Comparison of ENCODE assay signal across 23 cellular contexts in the genomic region with DNA sequence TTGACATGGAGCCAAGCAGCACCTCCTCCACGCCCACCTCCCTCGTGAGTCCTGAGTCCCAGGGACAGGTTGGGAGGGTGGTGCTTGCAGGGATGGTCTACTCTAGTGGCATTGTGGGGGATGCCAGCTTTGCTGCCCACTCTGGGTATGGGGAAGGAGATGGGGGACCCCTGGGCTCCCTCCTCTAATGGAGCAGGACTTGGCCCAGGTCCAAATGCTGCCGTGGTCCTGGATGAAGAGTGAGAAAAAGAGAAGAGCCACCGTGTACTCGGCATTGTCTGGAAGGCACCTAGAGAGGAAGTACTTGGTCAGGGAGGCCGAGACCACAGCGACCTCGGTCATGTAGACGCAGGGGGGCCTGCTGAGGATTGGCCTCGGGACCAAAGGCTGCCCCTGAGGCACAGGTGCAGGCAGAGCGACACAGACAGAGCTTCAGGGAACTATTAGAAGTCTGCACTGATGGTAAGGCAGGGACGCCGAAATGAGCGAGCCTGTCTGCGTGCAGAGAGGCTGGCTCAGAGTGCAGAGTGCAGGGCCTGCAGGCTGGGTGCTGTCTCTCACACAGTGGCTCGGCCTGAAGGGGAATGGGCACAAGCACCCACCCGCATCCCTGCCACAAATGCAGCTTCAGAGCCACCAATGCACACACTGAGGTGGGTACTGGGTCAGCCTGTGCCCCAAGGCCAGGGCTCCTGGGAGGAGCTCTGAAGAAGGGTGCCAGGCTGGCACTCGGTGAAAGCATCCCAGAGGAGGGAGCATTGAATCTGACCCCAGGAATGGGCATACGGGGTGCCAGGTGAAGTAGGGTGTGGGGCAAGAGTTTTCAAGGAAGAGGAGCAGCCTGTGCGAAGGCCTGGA. TPM values are rescaled to one million over a fixed set of nuclear protein-coding genes. Genes with fewer than 3 reads are reported as not detected.
DNase-seq lines count a peak whose midpoint lies in the region; ATAC-seq, FAIRE-seq and TF ChIP-seq lines count a peak whose summit lies in the region.
"Had no signal": no experiment of that assay in that cellular context is flagged by ENCODE, and none has a peak within 500 bp of the region (broad histone marks: within the 10 kb centered on the region; RNA-seq: fewer than 3 reads in every experiment).

No MANE protein-coding gene starts in this region.

- TF ChIP-seq POLR2A in K562 (conservative IDR thresholded peaks at IDR 0.05) = no peak

- no peak overlapping the region for H2AK5ac ChIP-seq in neuronal stem cell (ENCODE audit: low read depth, low read length)

- H3K9me1 ChIP-seq in K562 (ENCODE audit: control insufficient read depth, insufficient read depth, low read length) = no peaks in the 10 kb centered on the region

- no peak overlapping the region for H3K9ac ChIP-seq in BLaER1
- no peak overlapping the region for H3K9ac ChIP-seq in BLaER1 treated with 17β-estradiol and CSF1 and Interleukin-3, amounts not matched to agents 10 nM and 100 nM
- no peak overlapping the region for H3K9ac ChIP-seq in K562 (ENCODE audit: insufficient read depth in 1 of 2, low read depth in 2 of 2, low read length in 2 of 2)
- H3K9ac ChIP-seq in neuronal stem cell (ENCODE audit: low read depth, low read length, poor library complexity) = peak overlapping the region; percentile 17
- H3K9ac ChIP-seq: GM23248, KMS-11 had no signal

- CTCF ChIA-PET in K562 (lab: Yijun Ruan, JAX; ENCODE audit: low intra/inter-chr PET ratio) = no interaction called here

- H3K4me3 ChIP-seq in BLaER1 (no peak overlapping the region), K562 (no peak overlapping the region), neuronal stem cell (ENCODE audit: low read length in 2 of 2) (no peak overlapping the region)
- H3K4me3 ChIP-seq in BLaER1 treated with 17β-estradiol and CSF1 and Interleukin-3, amounts not matched to agents 10 nM and 100 nM = no peak overlapping the region
- H3K4me3 ChIP-seq: GM23248, HAP-1 had no signal

- peaks cover 20% of the 10 kb centered on the region for H3K27me3 Mint-ChIP-seq in mesothelial cell of epicardium (ENCODE audit: low read depth)

- FAIRE-seq in K562 (lab: Jason Lieb, UNC) = no peak
- FAIRE-seq: A204.1, G401.6, GM12891 had no signal

- no peak overlapping the region for H4K8ac ChIP-seq in neuronal stem cell (ENCODE audit: low read depth, low read length)

- H2BK15ac ChIP-seq in neuronal stem cell (ENCODE audit: low read length) = no peak overlapping the region

- ATAC-seq in K562 (no peak), SK-N-SH treated with all-trans-retinoic acid at 6 μM for 48 hours (no peak)
- ATAC-seq: CD8-positive, alpha-beta T cell had no signal

- in situ Hi-C loops in K562 (cut with MboI) = no loop called here

- H3K14ac ChIP-seq in neuronal stem cell (ENCODE audit: low read length) = peak overlapping the region; percentile 63

- H3K4me3 Mint-ChIP-seq in mesothelial cell of epicardium = no peak overlapping the region
- H3K4me3 Mint-ChIP-seq: CD8-positive, alpha-beta T cell; IgD-negative memory B cell had no signal

- 5% methylated on average over 13 of the region's 20 CpGs for WGBS in K562 (ENCODE audit: insufficient coverage, low coverage, missing lambda C conversion rate)
- WGBS in neuronal stem cell (ENCODE audit: extremely low coverage in 2 of 2, insufficient read length in 2 of 2, insufficient replicate concordance in 1 of 2), 2 donors = no CpG with 5 or more reads among the region's 20 CpGs

- H3K4me1 Mint-ChIP-seq in mesothelial cell of epicardium = no peaks in the 10 kb centered on the region
- H3K4me1 Mint-ChIP-seq: IgD-negative memory B cell had no signal

- H3K27me3 ChIP-seq in BLaER1 = no peaks in the 10 kb centered on the region
- no peaks in the 10 kb centered on the region for H3K27me3 ChIP-seq in BLaER1 treated with 17β-estradiol and CSF1 and Interleukin-3, amounts not matched to agents 10 nM and 100 nM
- H3K27me3 ChIP-seq in K562 (ENCODE audit: control insufficient read depth in 2 of 2, insufficient read depth in 2 of 2, low read length in 2 of 2) = peaks cover 0 to 58% of the 10 kb centered on the region in 2 experiments; a peak in 3 of 5 replicates
- H3K27me3 ChIP-seq in neuronal stem cell (ENCODE audit: control insufficient read depth in 3 of 3, insufficient read depth in 3 of 3, low read depth in 1 of 3, low read length in 3 of 3) = peaks cover 0 to 24% (median 0%) of the 10 kb centered on the region in 3 experiments

- intact Hi-C loops in K562 (cut with micrococcal nuclease) = no loop called here

- no peak overlapping the region for H4K91ac ChIP-seq in neuronal stem cell (ENCODE audit: low read depth, low read length, poor library complexity)

- no peak for TF ChIP-seq EP300 in K562 (IDR thresholded peaks at IDR 0.05; ENCODE audit: low read length)

- peak overlapping the region; percentile 44 for H3K18ac ChIP-seq in neuronal stem cell (ENCODE audit: low read length)

- no peaks in the 10 kb centered on the region for H3K9me3 ChIP-seq in BLaER1
- no peaks in the 10 kb centered on the region; a peak in 1 of 22 replicates for H3K9me3 ChIP-seq in BLaER1 treated with 17β-estradiol and CSF1 and Interleukin-3, amounts not matched to agents 10 nM and 100 nM (replicated peaks in 1 of 11)
- H3K9me3 ChIP-seq in K562 (replicated peaks; ENCODE audit: control insufficient read depth, insufficient read depth, low read depth, low read length) = no peaks in the 10 kb centered on the region
- no peaks in the 10 kb centered on the region for H3K9me3 ChIP-seq in neuronal stem cell (replicated peaks in 1 of 2; ENCODE audit: control insufficient read depth in 2 of 2, insufficient read depth in 1 of 2, low read depth in 1 of 2, low read length in 2 of 2)
- H3K9me3 ChIP-seq: HAP-1 had no signal

- no peak for DNase-seq in K562 (ENCODE audit: extremely low read depth in 1 of 4, low spot score in 3 of 4)
- DNase-seq in neuronal stem cell (ENCODE audit: low spot score) = no peak
- no peak for DNase-seq in mesothelial cell of epicardium (ENCODE audit: low spot score in 2 of 2, unreplicated experiment in 2 of 2)
- no peak for DNase-seq in occipital lobe (lab: John Stamatoyannopoulos, UW)
- DNase-seq in NCI-H2107 treated with DMSO at 0.1 percent for 48 hours (lab: John Stamatoyannopoulos, UW; ENCODE audit: unreplicated experiment) = no peak
- DNase-seq: ACHN; AML-193; CD8-positive, alpha-beta T cell; COR-L47; DMS 273 treated with DMSO at 0.1 percent for 48 hours; GM23248 had no signal

- POLR2A ChIA-PET in K562 (lab: Yijun Ruan, JAX) = interaction anchor here (0.6 kb wide), 1 partner anchor 1805 kb away, joined by 5 read pairs; no protein-coding TSS in a partner anchor

- no peak overlapping the region for H2BK5ac ChIP-seq in neuronal stem cell (ENCODE audit: low read length)

- no peaks in the 10 kb centered on the region for H3K36me3 Mint-ChIP-seq in mesothelial cell of epicardium
- H3K36me3 Mint-ChIP-seq: CD8-positive, alpha-beta T cell had no signal

- BruUV-seq in K562 (replicated peaks; lab: Mats Ljungman, UMichigan) = no TSS peak

- TF ChIP-seq CTCF in K562 (IDR thresholded peaks at IDR 0.05 in 2 of 3, conservative IDR thresholded peaks at IDR 0.05 in 1 of 3; ENCODE audit: insufficient read depth in 2 of 3, low read depth in 1 of 3, low read length in 3 of 3) (no peak), mesothelial cell of epicardium (IDR thresholded peaks at IDR 0.05; ENCODE audit: unreplicated experiment) (no peak)

- H3K4ac ChIP-seq in neuronal stem cell (ENCODE audit: low read length) = no peak overlapping the region

- H2AFZ ChIP-seq in K562 (ENCODE audit: low read depth, low read length) = no peak overlapping the region
- no peak overlapping the region for H2AFZ ChIP-seq in neuronal stem cell (ENCODE audit: low read length)
- H2AFZ ChIP-seq: GM23248 had no signal

- H4K20me1 ChIP-seq in BLaER1 (no peaks in the 10 kb centered on the region), K562 (replicated peaks; ENCODE audit: control insufficient read depth, insufficient read depth, low read length) (peaks cover 5% of the 10 kb centered on the region; the same call in 1 of the 2 replicates)
- peaks cover 0 to 3% (median 0%) of the 10 kb centered on the region in 11 experiments; a peak in 2 of 22 replicates for H4K20me1 ChIP-seq in BLaER1 treated with 17β-estradiol and CSF1 and Interleukin-3, amounts not matched to agents 10 nM and 100 nM

- H3K4me2 ChIP-seq in BLaER1 (peak overlapping the region; percentile 40; the same call in 1 of the 2 replicates), K562 (ENCODE audit: insufficient read depth, low read length) (no peak overlapping the region), neuronal stem cell (ENCODE audit: insufficient read depth, low read length, poor library complexity, severe bottlenecking) (no peak overlapping the region)
- H3K4me2 ChIP-seq in BLaER1 treated with 17β-estradiol and CSF1 and Interleukin-3, amounts not matched to agents 10 nM and 100 nM = peak overlapping the region in 8 of 11 experiments; percentile 8 to 75 (median 47); a peak in 13 of 22 replicates
- H3K4me2 ChIP-seq: KMS-11 had no signal

- peak overlapping the region; percentile 43 for H3K23ac ChIP-seq in neuronal stem cell (ENCODE audit: low read depth, low read length, poor library complexity)

- peaks cover 81% of the 10 kb centered on the region for H3K36me3 ChIP-seq in BLaER1
- H3K36me3 ChIP-seq in BLaER1 treated with 17β-estradiol and CSF1 and Interleukin-3, amounts not matched to agents 10 nM and 100 nM = peaks cover 8 to 60% (median 41%) of the 10 kb centered on the region in 11 experiments; a peak in 20 of 22 replicates
- no peaks in the 10 kb centered on the region for H3K36me3 ChIP-seq in K562 (ENCODE audit: control insufficient read depth, insufficient read depth, low read length)
- H3K36me3 ChIP-seq in neuronal stem cell (replicated peaks in 1 of 2; ENCODE audit: control insufficient read depth in 2 of 2, insufficient read depth in 2 of 2, low read length in 2 of 2) = no peaks in the 10 kb centered on the region
- H3K36me3 ChIP-seq: HAP-1 had no signal

- no peaks in the 10 kb centered on the region for H3K79me2 ChIP-seq in K562 (ENCODE audit: control insufficient read depth, insufficient read depth, low read length)

- no peak overlapping the region for H2BK120ac ChIP-seq in neuronal stem cell (ENCODE audit: low read depth, low read length)

- no peak for TF ChIP-seq RAD21 in K562 (CRISPR knock-in tag; conservative IDR thresholded peaks at IDR 0.05 in 1 of 2, IDR thresholded peaks at IDR 0.05 in 1 of 2)

- peaks cover 47% of the 10 kb centered on the region for H3K4me1 ChIP-seq in BLaER1
- peaks cover 0 to 50% (median 38%) of the 10 kb centered on the region in 10 experiments; a peak in 13 of 20 replicates for H3K4me1 ChIP-seq in BLaER1 treated with 17β-estradiol and CSF1 and Interleukin-3, amounts not matched to agents 10 nM and 100 nM
- no peaks in the 10 kb centered on the region for H3K4me1 ChIP-seq in K562 (replicated peaks in 1 of 2; ENCODE audit: control insufficient read depth in 2 of 2, insufficient read depth in 2 of 2, low read length in 2 of 2)
- no peaks in the 10 kb centered on the region for H3K4me1 ChIP-seq in neuronal stem cell (ENCODE audit: control insufficient read depth in 2 of 2, insufficient read depth in 1 of 2, low read depth in 1 of 2, low read length in 2 of 2)
- H3K4me1 ChIP-seq: HAP-1 had no signal

- H3K27ac ChIP-seq in BLaER1 = no peak overlapping the region
- no peak overlapping the region for H3K27ac ChIP-seq in BLaER1 treated with 17β-estradiol and CSF1 and Interleukin-3, amounts not matched to agents 10 nM and 100 nM
- H3K27ac ChIP-seq in K562 (ENCODE audit: extremely low read depth, low read depth, low read length) = no peak overlapping the region
- H3K27ac ChIP-seq in neuronal stem cell (replicated peaks; ENCODE audit: low read length) = no peak overlapping the region
- H3K27ac ChIP-seq: GM23248, HL-60, KMS-11 had no signal

- no peak overlapping the region for H2BK12ac ChIP-seq in neuronal stem cell (ENCODE audit: low read length)

- no peaks in the 10 kb centered on the region for H3K9me3 Mint-ChIP-seq in mesothelial cell of epicardium
- H3K9me3 Mint-ChIP-seq: CD8-positive, alpha-beta T cell; IgD-negative memory B cell had no signal

- H3K27ac Mint-ChIP-seq in mesothelial cell of epicardium = no peak overlapping the region
- H3K27ac Mint-ChIP-seq: CD8-positive, alpha-beta T cell had no signal

- H3K79me1 ChIP-seq in neuronal stem cell (ENCODE audit: low read depth, low read length) = no peaks in the 10 kb centered on the region

RNA-seq across cellular contexts. Expression of gene NGB, which starts 17.4 kb away (rescaled TPM):
- not detected in 2 replicates for total RNA-seq in K562 (2011; cell fraction: chromatin; rRNA removed; ENCODE audit: low replicate concordance)
- not detected in 2 replicates for total RNA-seq in K562 (2011; cell fraction: nucleolus; rRNA removed)
- total RNA-seq in K562 (2011; cell fraction: nucleoplasm; rRNA removed) = not detected in 2 replicates
- total RNA-seq in K562 (2014; rRNA removed) (not detected in 2 replicates), K562 (2014; rRNA removed; fragmentation: Illumina TruSeq; extraction: Trizol) (not detected in 2 replicates), K562 (2015; rRNA removed; fragmentation: Illumina TruSeq; extraction: Trizol) (not detected in 2 replicates), K562 (2021) (not detected in 2 replicates), mesothelial cell of epicardium (not detected in 3 replicates), occipital lobe (4.1 TPM)
- polyA plus RNA-seq in K562 (2011; rRNA removed) (not detected in 2 replicates), K562 (2014; fragmentation: Illumina TruSeq; extraction: Trizol) (not detected in 2 replicates), K562 (2014; fragmentation: Nextera tagmentation; extraction: Ambion mirVana) (not detected), K562 (2014; rRNA removed) (not detected in 2 replicates)
- not detected in 2 replicates for polyA plus RNA-seq in K562 (2011; cell fraction: cytosol; rRNA removed)
- polyA plus RNA-seq in K562 (2011; cell fraction: nucleus; rRNA removed) = not detected in 2 replicates
- polyA plus RNA-seq in K562 (2012) = not detected in 2 replicates
- polyA minus RNA-seq in K562 (2011; rRNA and poly(A)+ RNA removed) = not detected in 2 replicates
- not detected in 2 replicates for polyA minus RNA-seq in K562 (2011; cell fraction: cytosol; rRNA and poly(A)+ RNA removed)
- polyA minus RNA-seq in K562 (2011; cell fraction: nucleus; rRNA and poly(A)+ RNA removed) = not detected in 2 replicates
- polyA plus RNA-seq in neuronal stem cell (2013, experiment 1 of 2) = not detected
- not detected for polyA plus RNA-seq in neuronal stem cell (2013, experiment 2 of 2)
- total RNA-seq: CD8-positive, alpha-beta T cell; GM23248; H4; HT1080 had no signal
- polyA plus RNA-seq: GM23248, IgD-negative memory B cell had no signal

Comparison
In these comparisons a context has a peak if more than half of its experiments do, and no peak if none do; other contexts are left out.
1. H3K4me2 ChIP-seq: peak in BLaER1 (single experiment) and BLaER1 treated with 17β-estradiol and CSF1 and Interleukin-3, amounts not matched to agents 10 nM and 100 nM (8 of 11); none in K562 (single experiment) and neuronal stem cell (single experiment).